Comparison of ENCODE assay signal across 18 cellular contexts in the genomic region with DNA sequence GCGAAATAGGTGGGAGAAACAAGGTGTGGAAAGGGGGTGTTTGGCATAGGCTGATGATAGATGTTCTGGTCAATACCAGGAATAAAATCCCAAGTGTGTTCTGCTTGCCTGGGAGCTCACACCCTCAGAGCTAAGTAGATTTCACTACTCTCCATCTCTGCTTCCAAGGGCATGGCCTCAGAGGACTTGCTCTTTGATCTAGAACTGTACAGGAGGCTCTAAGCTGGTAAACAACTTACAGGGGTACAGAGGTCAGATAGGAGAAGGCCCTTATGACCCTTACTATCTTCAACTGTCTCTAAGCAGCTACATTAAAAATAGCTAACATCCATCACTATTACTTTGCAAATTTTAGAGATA.
DNase-seq lines count a peak whose midpoint lies in the region; ATAC-seq and TF ChIP-seq lines count a peak whose summit lies in the region.
"Had no signal": no experiment of that assay in that cellular context is flagged by ENCODE, and none has a peak within 500 bp of the region (broad histone marks: within the 10 kb centered on the region; RNA-seq: fewer than 3 reads in every experiment).

No MANE protein-coding gene starts in this region.

- TF ChIP-seq CTCF in GM12864 (IDR thresholded peaks at IDR 0.05; ENCODE audit: low read depth, low read length, missing control alignments), result no peak
- TF ChIP-seq CTCF in psoas muscle (IDR thresholded peaks at IDR 0.05), result no peak
- TF ChIP-seq CTCF in stomach (IDR thresholded peaks at IDR 0.05), result no peak

- H3K4me1 Mint-ChIP-seq in activated naive CD4-positive, alpha-beta T cell treated with anti-CD3 and anti-CD28 coated beads for 36 hours (ENCODE audit: low read depth), result peaks cover 35% of the 10 kb centered on the region
- H3K4me1 Mint-ChIP-seq in activated CD4-positive, alpha-beta memory T cell treated with anti-CD3 and anti-CD28 coated beads, Interleukin-2, amount 10 ng/mL, durations not matched to agents 7 days and 5 days, result peaks cover 60% of the 10 kb centered on the region

- peaks cover 73% of the 10 kb centered on the region for H3K36me3 Mint-ChIP-seq in activated naive CD4-positive, alpha-beta T cell treated with anti-CD3 and anti-CD28 coated beads for 36 hours (ENCODE audit: low read depth)
- H3K36me3 Mint-ChIP-seq in activated CD4-positive, alpha-beta memory T cell treated with anti-CD3 and anti-CD28 coated beads, Interleukin-2, amount 10 ng/mL, durations not matched to agents 7 days and 5 days (ENCODE audit: low read depth), result peaks cover 78% of the 10 kb centered on the region

- H3K36me3 ChIP-seq in psoas muscle (ENCODE audit: insufficient read depth in 1 of 2, low read depth in 1 of 2), result peaks cover 3 to 50% of the 10 kb centered on the region in 2 donors
- peaks cover 9 to 59% (median 44%) of the 10 kb centered on the region in 4 donors for H3K36me3 ChIP-seq in stomach
- no peaks in the 10 kb centered on the region for H3K36me3 ChIP-seq in H7 (replicated peaks; ENCODE audit: control insufficient read depth, insufficient read depth, low read length)
- H3K36me3 ChIP-seq: breast epithelium had no signal

- H3K27me3 ChIP-seq in psoas muscle (ENCODE audit: insufficient read depth in 3 of 3, low read length in 2 of 3) (no peaks in the 10 kb centered on the region), stomach (no peaks in the 10 kb centered on the region), H7 (ENCODE audit: control insufficient read depth, insufficient read depth, low read length) (no peaks in the 10 kb centered on the region)
- H3K27me3 ChIP-seq: breast epithelium had no signal

- peak overlapping the region; percentile 87 for H3K4me3 Mint-ChIP-seq in activated naive CD4-positive, alpha-beta T cell treated with anti-CD3 and anti-CD28 coated beads for 36 hours
- peak overlapping the region; percentile 93 for H3K4me3 Mint-ChIP-seq in activated CD4-positive, alpha-beta memory T cell treated with anti-CD3 and anti-CD28 coated beads, Interleukin-2, amount 10 ng/mL, durations not matched to agents 7 days and 5 days

- H3K9me3 Mint-ChIP-seq in activated naive CD4-positive, alpha-beta T cell treated with anti-CD3 and anti-CD28 coated beads for 36 hours, result no peaks in the 10 kb centered on the region
- H3K9me3 Mint-ChIP-seq in activated CD4-positive, alpha-beta memory T cell treated with anti-CD3 and anti-CD28 coated beads, Interleukin-2, amount 10 ng/mL, durations not matched to agents 7 days and 5 days, result no peaks in the 10 kb centered on the region

- no peaks in the 10 kb centered on the region for H3K9me3 ChIP-seq in psoas muscle
- H3K9me3 ChIP-seq in stomach, result no peaks in the 10 kb centered on the region
- H3K9me3 ChIP-seq: breast epithelium had no signal

- 94 to 96% (median 96%) methylated on average over 1 of the region's 1 CpG for WGBS in psoas muscle, 3 donors
- 81 to 100% (median 94%) methylated on average over 1 of the region's 1 CpG for WGBS in stomach, 5 donors

- DNase-seq in activated naive CD4-positive, alpha-beta T cell treated with anti-CD3 and anti-CD28 coated beads for 36 hours, result no peak
- no peak for DNase-seq in activated naive CD4-positive, alpha-beta T cell treated with anti-CD3 and anti-CD28 coated beads, Interleukin-2, amount 50 U/mL, for 16 hours
- DNase-seq in GM12864 (ENCODE audit: low read depth) (no peak), psoas muscle (no peak), NCI-H82 treated with DMSO at 0.1 percent for 48 hours (lab: John Stamatoyannopoulos, UW; ENCODE audit: unreplicated experiment) (no peak), stomach (no peak), H7 (no peak)
- DNase-seq in activated CD4-positive, alpha-beta memory T cell treated with anti-CD3 and anti-CD28 coated beads, Interleukin-2, amount 10 ng/mL, durations not matched to agents 7 days and 5 days, result no peak
- DNase-seq: activated CD4-positive, alpha-beta T cell treated with anti-CD3 and anti-CD28 coated beads, Interleukin-2, amount 50 U/mL, for 1 hour; activated effector memory CD4-positive, alpha-beta T cell treated with anti-CD3 and anti-CD28 coated beads, Interleukin-2, amount 50 U/mL, for 16 hours; DMS153; effector CD4-positive, alpha-beta T cell; KBM-7; NCI-H146; nucleus accumbens; OCI-M1 had no signal

- no peak for TF ChIP-seq POLR2A in stomach (IDR thresholded peaks at IDR 0.05)

- H3K4me1 ChIP-seq in psoas muscle, result peaks cover 41% of the 10 kb centered on the region
- peaks cover 4 to 79% (median 37%) of the 10 kb centered on the region in 4 donors for H3K4me1 ChIP-seq in stomach

- H3K27ac Mint-ChIP-seq in activated naive CD4-positive, alpha-beta T cell treated with anti-CD3 and anti-CD28 coated beads for 36 hours, result peak overlapping the region; percentile 99
- peak overlapping the region; percentile 88 for H3K27ac Mint-ChIP-seq in activated CD4-positive, alpha-beta memory T cell treated with anti-CD3 and anti-CD28 coated beads, Interleukin-2, amount 10 ng/mL, durations not matched to agents 7 days and 5 days

- no peak for ATAC-seq in psoas muscle

- peak overlapping the region; percentile 89 for H3K4me3 ChIP-seq in GM12864 (ENCODE audit: low read depth, low read length)
- no peak overlapping the region for H3K4me3 ChIP-seq in psoas muscle
- no peak overlapping the region for H3K4me3 ChIP-seq in stomach
- no peak overlapping the region for H3K4me3 ChIP-seq in H7 (ENCODE audit: insufficient read depth, low read depth, low read length)
- H3K4me3 ChIP-seq: breast epithelium, skin epidermis had no signal

- H3K27ac ChIP-seq in psoas muscle (peak overlapping the region; percentile 47), stomach (peak overlapping the region in 1 of 5 donors; percentile 12)

- POLR2A ChIA-PET in activated CD4-positive, alpha-beta memory T cell treated with anti-CD3 and anti-CD28 coated beads, Interleukin-2, amount 10 ng/mL, durations not matched to agents 7 days and 5 days (lab: Charles Lee), result interaction anchor here (0.8 to 17.4 kb wide), 22 partner anchors 8 to 153 kb away, joined by 3 to 322 read pairs (median 9); no protein-coding TSS in a partner anchor

- TF ChIP-seq EP300 in stomach (IDR thresholded peaks at IDR 0.05), result no peak

- CTCF ChIA-PET in activated naive CD4-positive, alpha-beta T cell treated with anti-CD3 and anti-CD28 coated beads for 36 hours (lab: Charles Lee), result interaction anchor here (0.7 to 3.8 kb wide), 7 partner anchors 9 to 85 kb away, joined by 3 to 16 read pairs (median 4); no protein-coding TSS in a partner anchor
- CTCF ChIA-PET in activated CD4-positive, alpha-beta memory T cell treated with anti-CD3 and anti-CD28 coated beads, Interleukin-2, amount 10 ng/mL, durations not matched to agents 7 days and 5 days (lab: Charles Lee), result interaction anchor here (1.4 to 8.2 kb wide), 7 partner anchors 9 to 84 kb away, joined by 3 to 66 read pairs (median 14); no protein-coding TSS in a partner anchor

- H3K27me3 Mint-ChIP-seq in activated naive CD4-positive, alpha-beta T cell treated with anti-CD3 and anti-CD28 coated beads for 36 hours (ENCODE audit: low read depth), result no peaks in the 10 kb centered on the region
- no peaks in the 10 kb centered on the region for H3K27me3 Mint-ChIP-seq in activated CD4-positive, alpha-beta memory T cell treated with anti-CD3 and anti-CD28 coated beads, Interleukin-2, amount 10 ng/mL, durations not matched to agents 7 days and 5 days

- intact Hi-C loops in activated naive CD4-positive, alpha-beta T cell treated with anti-CD3 and anti-CD28 coated beads for 36 hours (cut with micrococcal nuclease), result loop anchor here (1.0 to 5.0 kb wide), 2 partner anchors 10 to 533 kb away; no protein-coding TSS in a partner anchor
- intact Hi-C loops in psoas muscle (cut with DNase I), result loop anchor here in 1 of 2 donors (10.0 kb wide), 1 partner anchor 291 kb away; a partner anchor contains a TSS
- intact Hi-C loops in stomach (cut with DNase I; ENCODE audit: low total_unique reads), result no loop called here
